ENCODE assay signal across 1 cellular context in genomic region chr1:30719406-30720270, GRCh38.
TF ChIP-seq lines count a peak whose summit lies in the region.

No MANE protein-coding gene starts in this region.

TF ChIP-seq in K562, 482 proteins besides CTCF, POLR2A, EP300 and RAD21 (continued from another document and continues in another):
- TF ChIP-seq ZBTB33 (CRISPR knock-in tag; IDR thresholded peaks at IDR 0.05) (0 out of 2 replicates have a peak, but pooled peaks have one; percentile 32), ELF4 (CRISPR knock-in tag; IDR thresholded peaks at IDR 0.05) (peak; percentile 62; the same call in 1 of the 2 replicates), CEBPB (tag; IDR thresholded peaks at IDR 0.05) (no peak), E2F4 (CRISPR knock-in tag; IDR thresholded peaks at IDR 0.05; ENCODE audit: low read depth) (0 out of 2 replicates have a peak, but pooled peaks have one; percentile 42), E2F5 (CRISPR knock-in tag; IDR thresholded peaks at IDR 0.05) (peak; percentile 53; the same call in 1 of the 2 replicates), TSHZ1 (CRISPR knock-in tag; IDR thresholded peaks at IDR 0.05) (0 out of 2 replicates have a peak, but pooled peaks have one; percentile 4), NR4A1 (CRISPR knock-in tag; IDR thresholded peaks at IDR 0.05) (0 out of 2 replicates have a peak, but pooled peaks have one; percentile 66), NR4A1 (tag; IDR thresholded peaks at IDR 0.05) (0 out of 2 replicates have a peak, but pooled peaks have one; percentile 10), NR2C2 (CRISPR knock-in tag; IDR thresholded peaks at IDR 0.05) (no peak), NR2C2 (tag; IDR thresholded peaks at IDR 0.05) (peak; percentile 75; the same call in 1 of the 2 replicates), ZNF217 (CRISPR knock-in tag; IDR thresholded peaks at IDR 0.05) (no peak), ZNF263 (CRISPR knock-in tag; IDR thresholded peaks at IDR 0.05; ENCODE audit: borderline replicate concordance) (no peak), PHF21A (IDR thresholded peaks at IDR 0.05; ENCODE audit: borderline replicate concordance, low read depth) (0 out of 2 replicates have a peak, but pooled peaks have one; percentile 1), SMC3 (conservative IDR thresholded peaks at IDR 0.05; ENCODE audit: insufficient read depth, low read depth, low read length) (peak; percentile 99), GABPB2 (CRISPR knock-in tag; conservative IDR thresholded peaks at IDR 0.05) (0 out of 2 replicates have a peak, but pooled peaks have one; percentile 47), ZNF561 (CRISPR knock-in tag; conservative IDR thresholded peaks at IDR 0.05) (no peak), ZC3H8 (IDR thresholded peaks at IDR 0.05) (0 out of 2 replicates have a peak, but pooled peaks have one; percentile 12), GATAD2B (IDR thresholded peaks at IDR 0.05; ENCODE audit: borderline replicate concordance) (peak; percentile 80), BACH1 (tag; IDR thresholded peaks at IDR 0.05) (peak; percentile 73; the same call in 1 of the 2 replicates), HNRNPL (IDR thresholded peaks at IDR 0.05; ENCODE audit: low read depth, low read length) (no peak), TFE3 (CRISPR knock-in tag; IDR thresholded peaks at IDR 0.05) (peak; percentile 24; the same call in 1 of the 2 replicates), CC2D1A (IDR thresholded peaks at IDR 0.05) (peak; percentile 95), KLF6 (CRISPR knock-in tag; IDR thresholded peaks at IDR 0.05; ENCODE audit: borderline replicate concordance) (peak; percentile 8; the same call in 1 of the 2 replicates), SIRT6 (IDR thresholded peaks at IDR 0.05; ENCODE audit: low read depth, low read length) (no peak), DACH1 (IDR thresholded peaks at IDR 0.05; ENCODE audit: partially characterized antibody) (peak; percentile 6), STAG1 (CRISPR knock-in tag; IDR thresholded peaks at IDR 0.05; ENCODE audit: borderline replicate concordance) (peak; percentile 97; the same call in 1 of the 2 replicates), SIN3B (IDR thresholded peaks at IDR 0.05; ENCODE audit: low read depth) (0 out of 2 replicates have a peak, but pooled peaks have one; percentile 40), DEAF1 (CRISPR knock-in tag; IDR thresholded peaks at IDR 0.05) (peak; percentile 99; the same call in 1 of the 2 replicates), HLTF (IDR thresholded peaks at IDR 0.05) (0 out of 2 replicates have a peak, but pooled peaks have one; percentile 5), THRB (CRISPR knock-in tag; conservative IDR thresholded peaks at IDR 0.05) (0 out of 2 replicates have a peak, but pooled peaks have one; percentile 9), JUND (IDR thresholded peaks at IDR 0.05; ENCODE audit: borderline replicate concordance, low read depth, low read length) (no peak), JUND (tag; IDR thresholded peaks at IDR 0.05; ENCODE audit: borderline replicate concordance, low read depth, low read length) (peak; percentile 54; the same call in 1 of the 3 replicates), MAZ (CRISPR knock-in tag; conservative IDR thresholded peaks at IDR 0.05 in 1 of 2, IDR thresholded peaks at IDR 0.05 in 1 of 2) (peak in 1 of 2 experiments; percentile 59; a peak in 1 of 4 replicates), CTBP1 (IDR thresholded peaks at IDR 0.05; ENCODE audit: borderline replicate concordance) (peak; percentile 69), ZNF76 (CRISPR knock-in tag; IDR thresholded peaks at IDR 0.05; ENCODE audit: borderline replicate concordance) (peak; percentile 70; the same call in 1 of the 2 replicates), ZFP36 (IDR thresholded peaks at IDR 0.05; ENCODE audit: low read depth, low read length, partially characterized antibody) (peak; percentile 31), ARID2 (IDR thresholded peaks at IDR 0.05) (peak; percentile 95; the same call in 1 of the 2 replicates), ATF4 (CRISPR knock-in tag; IDR thresholded peaks at IDR 0.05) (peak; percentile 53; the same call in 1 of the 2 replicates), ASH1L (IDR thresholded peaks at IDR 0.05; ENCODE audit: borderline replicate concordance, low read depth, partially characterized antibody) (no peak), THRAP3 (IDR thresholded peaks at IDR 0.05; ENCODE audit: borderline replicate concordance) (0 out of 2 replicates have a peak, but pooled peaks have one; percentile 32), MYBL2 (IDR thresholded peaks at IDR 0.05; ENCODE audit: low read depth) (no peak), MYBL2 (CRISPR knock-in tag; IDR thresholded peaks at IDR 0.05; ENCODE audit: borderline replicate concordance) (no peak), RCOR1 (IDR thresholded peaks at IDR 0.05; ENCODE audit: borderline replicate concordance in 1 of 2, low read depth in 2 of 2, low read length in 2 of 2) (peak in 1 of 2 experiments; percentile 65; a peak in 2 of 4 replicates), ZNF324 (CRISPR knock-in tag; IDR thresholded peaks at IDR 0.05) (0 out of 2 replicates have a peak, but pooled peaks have one; percentile 6), ZNF143 (CRISPR knock-in tag; IDR thresholded peaks at IDR 0.05) (0 out of 2 replicates have a peak, but pooled peaks have one; percentile 28), ESRRA (IDR thresholded peaks at IDR 0.05; ENCODE audit: borderline replicate concordance, low read depth) (peak; percentile 81), ZNF24 (IDR thresholded peaks at IDR 0.05) (0 out of 2 replicates have a peak, but pooled peaks have one; percentile 15), NR2F6 (CRISPR knock-in tag; IDR thresholded peaks at IDR 0.05) (0 out of 2 replicates have a peak, but pooled peaks have one; percentile 4)
